In the genomic region with DNA sequence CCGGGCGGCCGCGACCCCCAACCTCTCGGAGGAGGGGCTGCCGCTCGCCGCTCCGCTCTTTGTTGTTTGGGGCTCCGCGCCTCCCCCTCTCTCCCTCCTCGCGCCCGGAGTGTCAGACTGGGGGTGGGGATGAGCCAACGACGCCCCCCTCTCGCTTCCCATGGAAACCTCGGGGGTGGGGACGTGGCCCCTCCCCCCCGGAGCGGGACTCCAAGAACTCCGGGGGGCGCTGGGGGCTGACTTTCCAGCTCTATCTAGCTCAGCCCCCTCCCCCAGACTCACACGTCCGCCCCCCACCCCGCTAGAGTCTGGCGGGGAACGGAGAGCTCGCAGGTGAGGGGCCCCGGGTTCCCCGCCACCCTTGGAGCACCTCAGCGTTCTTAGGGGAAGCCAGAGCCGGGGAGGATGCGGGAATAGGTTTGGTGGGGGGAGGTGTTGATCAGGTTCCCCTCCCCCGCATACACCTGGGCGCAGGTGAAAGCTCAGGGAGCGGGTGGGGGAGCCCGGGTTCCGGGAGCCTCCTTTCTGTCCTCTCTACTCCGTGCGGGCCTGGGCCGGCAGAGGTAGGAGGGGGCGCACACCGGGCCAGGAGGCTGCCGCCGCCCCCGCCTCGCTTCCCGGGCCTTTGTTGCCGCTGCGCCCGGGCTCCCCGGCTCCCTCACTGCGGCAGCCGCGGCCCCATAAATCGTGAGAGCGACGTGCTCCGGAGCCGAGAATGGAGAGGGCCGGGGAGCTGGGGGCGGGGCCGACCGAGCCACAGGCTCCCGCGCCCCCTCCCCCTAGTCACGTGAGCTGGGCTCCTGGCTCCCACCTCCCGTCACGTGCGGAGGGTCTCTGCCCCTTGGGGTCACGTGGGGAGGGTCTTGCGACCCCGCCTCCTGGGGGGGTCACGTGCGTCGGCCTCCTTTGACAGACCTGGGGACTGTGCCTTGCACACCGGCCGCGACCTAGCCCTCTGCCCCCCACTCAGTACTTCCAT, we compare ENCODE assay signal across 8 cellular contexts. TPM values are rescaled to one million over a fixed set of nuclear protein-coding genes. Genes with fewer than 3 reads are reported as not detected.
A peak's percentile ranks its signal among the peaks of the same experiment; 100 is the strongest.
DNase-seq lines count a peak whose midpoint lies in the region; ATAC-seq and TF ChIP-seq lines count a peak whose summit lies in the region.

No MANE protein-coding gene starts in this region.

- H3K4me3 Mint-ChIP-seq in progenitor cell of endocrine pancreas (ENCODE audit: low read depth), result peak overlapping the region; percentile 83

- H3K79me2 ChIP-seq in OCI-LY3 (ENCODE audit: low read length), result no peaks in the 10 kb centered on the region

- H4K20me1 ChIP-seq in OCI-LY3 (ENCODE audit: insufficient read depth, low read length), result no peaks in the 10 kb centered on the region

- H3K27ac ChIP-seq in left ventricle myocardium inferior (replicated peaks), result no peak overlapping the region
- H3K27ac ChIP-seq in OCI-LY3 (ENCODE audit: low read length), result no peak overlapping the region
- H3K27ac ChIP-seq in dorsolateral prefrontal cortex, result peak overlapping the region in 53 of 59 donors; percentile 7 to 88 (median 66)

- no peak for ATAC-seq in left cardiac atrium
- no peak for ATAC-seq in GM18511 (IDR thresholded peaks at IDR 0.05; ENCODE audit: unreplicated experiment)
- ATAC-seq in HG03571 (IDR thresholded peaks at IDR 0.05; ENCODE audit: unreplicated experiment), result no peak
- ATAC-seq in GM21515 (IDR thresholded peaks at IDR 0.05; ENCODE audit: unreplicated experiment), result no peak

- H3K36me3 ChIP-seq in left ventricle myocardium inferior (no peaks in the 10 kb centered on the region), OCI-LY3 (replicated peaks; ENCODE audit: low read depth, low read length) (no peaks in the 10 kb centered on the region)

- H3K27ac Mint-ChIP-seq in progenitor cell of endocrine pancreas, result peak overlapping the region; percentile 81

- intact Hi-C loops in left ventricle myocardium inferior (cut with micrococcal nuclease), result no loop called here
- intact Hi-C loops in left cardiac atrium (cut with DNase I), result loop anchor here in 1 of 2 donors (5.0 kb wide), 1 partner anchor 33 kb away; no protein-coding TSS in a partner anchor
- intact Hi-C loops in dorsolateral prefrontal cortex (cut with DNase I), result no loop called here

- peaks cover 69% of the 10 kb centered on the region for H3K4me1 ChIP-seq in left ventricle myocardium inferior
- peaks cover 35% of the 10 kb centered on the region for H3K4me1 ChIP-seq in OCI-LY3 (ENCODE audit: low read length)

- peak overlapping the region; percentile 76 for H3K4me2 ChIP-seq in OCI-LY3 (ENCODE audit: low read length)

- DNase-seq in left ventricle myocardium inferior, result no peak
- no peak for DNase-seq in left cardiac atrium
- peak in 1 of 10 donors; percentile 55 for DNase-seq in dorsolateral prefrontal cortex
- peak; percentile 79 for DNase-seq in progenitor cell of endocrine pancreas (ENCODE audit: low spot score, unreplicated experiment)

- peaks cover 39% of the 10 kb centered on the region for H3K4me1 Mint-ChIP-seq in progenitor cell of endocrine pancreas (ENCODE audit: low read depth)

- peak overlapping the region; percentile 57 for H3K9ac ChIP-seq in OCI-LY3 (ENCODE audit: low read length)

- peak overlapping the region; percentile 68 for H3K4me3 ChIP-seq in left ventricle myocardium inferior
- peak overlapping the region; percentile 77 for H3K4me3 ChIP-seq in OCI-LY3 (ENCODE audit: low read length)
- peak overlapping the region; percentile 31 to 72 (median 62) for H3K4me3 ChIP-seq in dorsolateral prefrontal cortex

- no peak for TF ChIP-seq CTCF in left ventricle myocardium inferior (IDR thresholded peaks at IDR 0.05; ENCODE audit: borderline replicate concordance)
- no peak for TF ChIP-seq CTCF in OCI-LY3 (IDR thresholded peaks at IDR 0.05; ENCODE audit: low read depth, low read length)
- TF ChIP-seq CTCF in dorsolateral prefrontal cortex (IDR thresholded peaks at IDR 0.05 in 54 of 56, conservative IDR thresholded peaks at IDR 0.05 in 2 of 56; ENCODE audit: low read depth in 1 of 56, partially characterized antibody in 56 of 56), result no peak
- TF ChIP-seq CTCF in progenitor cell of endocrine pancreas (IDR thresholded peaks at IDR 0.05; ENCODE audit: unreplicated experiment), result no peak

- H3K9me3 ChIP-seq in left ventricle myocardium inferior (replicated peaks) (no peaks in the 10 kb centered on the region), OCI-LY3 (ENCODE audit: insufficient read depth, low read length) (no peaks in the 10 kb centered on the region)

- H3K9me3 Mint-ChIP-seq in progenitor cell of endocrine pancreas (ENCODE audit: low read depth), result no peaks in the 10 kb centered on the region

- H3K27me3 Mint-ChIP-seq in progenitor cell of endocrine pancreas, result peaks cover 37% of the 10 kb centered on the region

- no peaks in the 10 kb centered on the region for H3K36me3 Mint-ChIP-seq in progenitor cell of endocrine pancreas (ENCODE audit: insufficient read depth)

- H3K27me3 ChIP-seq in left ventricle myocardium inferior (ENCODE audit: low read depth), result peaks cover 60% of the 10 kb centered on the region
- H3K27me3 ChIP-seq in OCI-LY3 (ENCODE audit: low read depth, low read length), result peaks cover 21% of the 10 kb centered on the region
- peaks cover 0 to 54% (median 30%) of the 10 kb centered on the region in 45 donors for H3K27me3 ChIP-seq in dorsolateral prefrontal cortex

- H2AFZ ChIP-seq in OCI-LY3 (ENCODE audit: low read depth, low read length), result no peak overlapping the region; the same call in 1 of the 2 replicates

RNA-seq across cellular contexts. Expression of a gene that starts 1.9 kb away (rescaled TPM):
- total RNA-seq in left ventricle myocardium inferior (0.71 TPM), left cardiac atrium (1 to 10 TPM; 1.1 to 1.4 TPM), dorsolateral prefrontal cortex (10 to 100 TPM in 118 of 120 experiments, 1 to 10 TPM in 2; 9.3 to 41.7 (median 22.4) TPM), progenitor cell of endocrine pancreas (9.0 and 10.5 TPM in 2 replicates)

RNA-seq across cellular contexts. Expression of a gene that starts 17.0 kb away (rescaled TPM):
- total RNA-seq in left ventricle myocardium inferior (1.7 TPM), left cardiac atrium (1 to 10 TPM; 2.5 to 2.7 TPM), dorsolateral prefrontal cortex (1 to 10 TPM in 83 of 120 experiments, under 1 TPM in 31, not detected in 6; 0.41 to 3.5 (median 1.3) TPM), progenitor cell of endocrine pancreas (45.5 and 46.8 TPM in 2 replicates)

RNA-seq across cellular contexts. Expression of a gene that starts 29.4 kb away (rescaled TPM):
- 82.1 TPM for total RNA-seq in left ventricle myocardium inferior
- total RNA-seq in left cardiac atrium, result 100 to 1,000 TPM; 108 to 142 TPM
- 100 to 1,000 TPM in 2 of 120 experiments, 10 to 100 TPM in 118; 32.1 to 108 (median 62.7) TPM for total RNA-seq in dorsolateral prefrontal cortex
- 20.9 and 22.1 TPM in 2 replicates for total RNA-seq in progenitor cell of endocrine pancreas

RNA-seq across cellular contexts. Expression of a gene that starts 46.9 kb away (rescaled TPM):
- total RNA-seq in left ventricle myocardium inferior (not detected), left cardiac atrium (not detected), dorsolateral prefrontal cortex (1 to 10 TPM in 1 of 120 experiments, under 1 TPM in 15, not detected in 104; 0.14 to 1.1 (median 0.40) TPM), progenitor cell of endocrine pancreas (not detected in 2 replicates)

RNA-seq across cellular contexts. Expression of a gene that starts 47.0 kb away (rescaled TPM):
- total RNA-seq in left ventricle myocardium inferior (not detected), left cardiac atrium (under 1 TPM in 1 of 2 donors, not detected in 1; 0.59 TPM), dorsolateral prefrontal cortex (1 to 10 TPM in 51 of 120 experiments, under 1 TPM in 62, not detected in 7; 0.19 to 3.1 (median 0.92) TPM), progenitor cell of endocrine pancreas (2.2 TPM in 2 replicates)

Comparison
In these comparisons a context has a peak if more than half of its experiments do, and no peak if none do; other contexts are left out.
1. H3K27ac ChIP-seq: peak in dorsolateral prefrontal cortex (53 of 59); none in left ventricle myocardium inferior (single experiment) and OCI-LY3 (single experiment).
2. RNA of a gene that starts 17.0 kb away (total RNA-seq): 45.5 to 46.8 TPM in progenitor cell of endocrine pancreas; 2.5 to 2.7 TPM in left cardiac atrium, 1.7 TPM in left ventricle myocardium inferior (single experiment) and 0.41 to 3.5 TPM in dorsolateral prefrontal cortex; every median in the first group is over 10 times any median in the second.
3. Peak in every context shown above with its lines, with median percentiles within 50 percentile points of each other: H3K4me3 ChIP-seq.